9 cellular contexts compared by ENCODE assay signal in the genomic region with DNA sequence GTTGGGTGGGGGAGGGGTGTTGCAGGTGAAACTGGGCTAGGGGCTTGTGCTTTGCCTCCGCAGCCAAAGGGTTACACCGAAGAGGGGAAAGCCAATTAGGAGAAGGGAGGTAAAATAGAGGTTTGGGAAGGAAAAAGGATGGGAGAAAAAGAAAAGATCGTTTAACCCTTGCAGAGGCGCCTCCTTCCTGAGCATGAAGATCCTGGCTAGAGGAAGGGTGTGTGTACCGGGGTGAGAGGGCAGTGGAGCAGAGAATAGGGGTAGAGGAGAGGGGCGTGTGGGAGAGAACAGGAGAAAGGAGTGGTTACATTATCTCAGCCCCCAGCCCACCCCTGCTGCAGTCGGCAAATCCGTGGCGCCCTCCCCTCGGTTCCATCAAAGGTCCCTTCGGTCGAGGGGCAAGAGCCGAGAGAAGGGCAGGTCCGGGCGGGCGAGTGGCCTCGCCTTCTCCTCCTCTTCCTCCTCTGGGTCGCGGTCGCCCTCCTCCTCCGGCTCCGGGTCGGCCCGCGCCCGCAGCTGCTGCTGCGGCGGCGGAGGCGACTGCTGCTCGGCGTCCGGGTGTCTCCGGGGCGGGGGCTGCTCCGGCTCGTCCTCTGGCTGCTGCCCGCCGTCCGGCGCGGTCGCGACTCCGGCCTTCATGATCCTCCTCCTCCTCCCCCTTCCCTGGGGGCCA. TPM values are rescaled to one million over a fixed set of nuclear protein-coding genes. Genes with fewer than 3 reads are reported as not detected.
DNase-seq lines count a peak whose midpoint lies in the region; ATAC-seq and TF ChIP-seq lines count a peak whose summit lies in the region.
"Had no signal": no experiment of that assay in that cellular context is flagged by ENCODE, and none has a peak within 500 bp of the region (broad histone marks: within the 10 kb centered on the region; RNA-seq: fewer than 3 reads in every experiment).

No MANE protein-coding gene starts in this region.

- no peak overlapping the region for H3T11ph ChIP-seq in H9 (ENCODE audit: low read length)

- no peaks in the 10 kb centered on the region for H3K79me1 ChIP-seq in H9 (ENCODE audit: insufficient read depth, low read depth, low read length, poor library complexity, severe bottlenecking)

- H3K4me2 ChIP-seq in H9 (ENCODE audit: insufficient read depth, insufficient read length, low read length): peak overlapping the region; percentile 96
- H3K4me2 ChIP-seq in mammary epithelial cell (ENCODE audit: insufficient read depth, low read depth, low read length): peak overlapping the region; percentile 95

- H2BK20ac ChIP-seq in H9 (ENCODE audit: low read depth, low read length, poor library complexity, severe bottlenecking): no peak overlapping the region

- no peak overlapping the region for H3K4ac ChIP-seq in H9 (ENCODE audit: low read depth, low read length)

- H3K18ac ChIP-seq in H9 (ENCODE audit: insufficient read length, low read depth, low read length): no peak overlapping the region

- intact Hi-C loops in mammary epithelial cell (cut with micrococcal nuclease) (no loop called here), lower lobe of right lung (cut with DNase I) (no loop called here)

- peaks cover 67% of the 10 kb centered on the region for H3K27me3 Mint-ChIP-seq in H9 (ENCODE audit: low read depth)

- H2AFZ ChIP-seq in H9 (ENCODE audit: low read length) (no peak overlapping the region), mammary epithelial cell (ENCODE audit: low read depth, low read length) (peak overlapping the region; percentile 52)

- H3K79me2 ChIP-seq in H9 (ENCODE audit: insufficient read depth, low read length) (no peaks in the 10 kb centered on the region), mammary epithelial cell (ENCODE audit: insufficient read depth, low read length) (no peaks in the 10 kb centered on the region)

- H3K9me3 ChIP-seq in H9 (ENCODE audit: control insufficient read depth, low read depth, low read length) (no peaks in the 10 kb centered on the region), mammary epithelial cell (replicated peaks; ENCODE audit: insufficient read depth, low read length) (no peaks in the 10 kb centered on the region), lower lobe of right lung (no peaks in the 10 kb centered on the region)

- H3K14ac ChIP-seq in H9 (ENCODE audit: insufficient read depth, low read length): 0 out of 2 replicates have a peak overlapping the region, but pooled peaks have one; percentile 11

- H3K9me3 Mint-ChIP-seq in H9: no peaks in the 10 kb centered on the region

- BruUV-seq in mammary epithelial cell (replicated peaks; lab: Mats Ljungman, UMichigan): no TSS peak

- H3K23me2 ChIP-seq in H9 (ENCODE audit: insufficient read length, low read depth, low read length, poor library complexity, severe bottlenecking): peaks cover 20% of the 10 kb centered on the region

- DNase-seq in AG08396 (ENCODE audit: low spot score) (peak; percentile 61), H9 (peak; percentile 42), mammary epithelial cell (no peak), lower lobe of right lung (no peak), foreskin melanocyte (no peak), NCI-H1930 (lab: John Stamatoyannopoulos, UW) (no peak), NK-92 (lab: John Stamatoyannopoulos, UW; ENCODE audit: unreplicated experiment) (no peak)
- no peak for DNase-seq in activated CD4-positive, alpha-beta T cell treated with anti-CD3 and anti-CD28 coated beads for 1 hour
- DNase-seq: activated gamma-delta T cell treated with Interleukin-2 at 50 U/mL for 16 hours had no signal

- H2BK120ac ChIP-seq in H9 (ENCODE audit: low read depth, low read length, poor library complexity, severe bottlenecking): no peak overlapping the region

- no peak overlapping the region for H4K5ac ChIP-seq in H9 (ENCODE audit: insufficient read length, low read depth, low read length)

- in situ Hi-C loops in mammary epithelial cell (cut with MboI; ENCODE audit: low sequenced_read_pairs in 2 of 2): no loop called here

- H3K9ac ChIP-seq in H9 (ENCODE audit: extremely low read depth, insufficient read length, low read length) (no peak overlapping the region), mammary epithelial cell (ENCODE audit: insufficient read depth, low read length) (no peak overlapping the region)

- peaks cover 6% of the 10 kb centered on the region; the same call in 1 of the 2 replicates for H3K27me3 ChIP-seq in H9 (ENCODE audit: insufficient read depth, low read length)
- peaks cover 12% of the 10 kb centered on the region for H3K27me3 ChIP-seq in mammary epithelial cell (ENCODE audit: insufficient read depth, low read length)
- H3K27me3 ChIP-seq in lower lobe of right lung (ENCODE audit: low read depth): peaks cover 57% of the 10 kb centered on the region

- peak overlapping the region; percentile 72 to 92 for H3K4me3 Mint-ChIP-seq in H9

- H3K4me3 ChIP-seq in mammary epithelial cell (replicated peaks in 1 of 3; ENCODE audit: insufficient read depth in 1 of 3, low read depth in 2 of 3, low read length in 3 of 3) (peak overlapping the region; percentile 44 to 53 (median 47)), lower lobe of right lung (peak overlapping the region; percentile 23)

- H3K4me1 ChIP-seq in H9 (ENCODE audit: insufficient read depth, low read length): peaks cover 5% of the 10 kb centered on the region; the same call in 1 of the 2 replicates
- H3K4me1 ChIP-seq in mammary epithelial cell (ENCODE audit: insufficient read depth, low read length): peaks cover 27% of the 10 kb centered on the region
- peaks cover 19% of the 10 kb centered on the region for H3K4me1 ChIP-seq in lower lobe of right lung

- H2BK15ac ChIP-seq in H9 (ENCODE audit: low read depth, low read length): no peak overlapping the region

- H3K27ac ChIP-seq in H9 (ENCODE audit: insufficient read length, low read depth, low read length): no peak overlapping the region
- no peak overlapping the region for H3K27ac ChIP-seq in mammary epithelial cell (ENCODE audit: insufficient read depth, low read depth, low read length)
- no peak overlapping the region for H3K27ac ChIP-seq in lower lobe of right lung

- CTCF ChIA-PET in mammary epithelial cell (lab: Charles Lee; ENCODE audit: low non-redundant PET): interaction anchor here (0.9 kb wide), 1 partner anchor 670 kb away, joined by 3 read pairs; no protein-coding TSS in a partner anchor

- H3K4me1 Mint-ChIP-seq in H9: peaks cover 25 to 41% of the 10 kb centered on the region in 2 experiments

- H2AK5ac ChIP-seq in H9 (ENCODE audit: insufficient read length, low read length): no peak overlapping the region

- no peak overlapping the region for H4K91ac ChIP-seq in H9 (ENCODE audit: insufficient read length, low read depth, low read length)

- H4K20me1 ChIP-seq in H9 (ENCODE audit: control insufficient read depth, insufficient read depth, insufficient read length) (no peaks in the 10 kb centered on the region), mammary epithelial cell (ENCODE audit: insufficient read depth, low read length) (no peaks in the 10 kb centered on the region)

- H2BK5ac ChIP-seq in H9 (ENCODE audit: insufficient read length, low read length): no peak overlapping the region

- no CpG with 5 or more reads among the region's 45 CpGs for WGBS in H9 (ENCODE audit: extremely low coverage, insufficient read length, low lambda C conversion rate)
- WGBS in mammary epithelial cell (ENCODE audit: low coverage, missing lambda C conversion rate): 4% methylated on average over 29 of the region's 45 CpGs

- dilution Hi-C loops in mammary epithelial cell (cut with HindIII; ENCODE audit: low sequenced_read_pairs): no loop called here

- TF ChIP-seq CTCF in H9 (conservative IDR thresholded peaks at IDR 0.05) (no peak), mammary epithelial cell (conservative IDR thresholded peaks at IDR 0.05 in 1 of 2, IDR thresholded peaks at IDR 0.05 in 1 of 2; ENCODE audit: extremely low read depth in 1 of 2, insufficient read depth in 1 of 2, low read depth in 1 of 2, low read length in 2 of 2) (no peak), lower lobe of right lung (IDR thresholded peaks at IDR 0.05) (no peak)

- H3K23ac ChIP-seq in H9 (ENCODE audit: insufficient read length, low read depth, low read length): no peak overlapping the region

- H3K36me3 ChIP-seq in mammary epithelial cell (ENCODE audit: insufficient read depth, low read length): no peaks in the 10 kb centered on the region
- H3K36me3 ChIP-seq in lower lobe of right lung: no peaks in the 10 kb centered on the region

- no peaks in the 10 kb centered on the region for H3K36me3 Mint-ChIP-seq in H9 (ENCODE audit: insufficient read depth in 1 of 3, low read depth in 3 of 3)

- H3K27ac Mint-ChIP-seq in H9: peak overlapping the region in 1 of 3 experiments; percentile 73; a peak in 2 of 7 replicates

- ATAC-seq in lower lobe of right lung: no peak

- no peak overlapping the region for H3K56ac ChIP-seq in H9 (ENCODE audit: insufficient read length, low read depth, low read length)

- no peak overlapping the region for H4K8ac ChIP-seq in H9 (replicated peaks; ENCODE audit: insufficient read length, low read depth, low read length)

- H2BK12ac ChIP-seq in H9 (ENCODE audit: insufficient read length, low read depth, low read length): no peak overlapping the region

RNA-seq across cellular contexts. Expression of a gene that starts 1.2 kb away (rescaled TPM):
- total RNA-seq in H9 (2021) (0.26 and 0.33 TPM in 2 replicates), mammary epithelial cell (1 to 10 TPM in 1 of 2 donors, under 1 TPM in 1; under 0.01 to 4.6 TPM), lower lobe of right lung (0.12 TPM)
- 1.5 TPM for polyA plus RNA-seq in mammary epithelial cell
- polyA minus RNA-seq in mammary epithelial cell: 2.2 TPM

RNA-seq across cellular contexts. Expression of a gene that starts 41.2 kb away (rescaled TPM):
- total RNA-seq in H9 (2021): 15.6 and 16.5 TPM in 2 replicates
- 10 to 100 TPM; 12.8 to 25.8 TPM for total RNA-seq in mammary epithelial cell
- 24.6 TPM for polyA plus RNA-seq in mammary epithelial cell
- 50.1 TPM for polyA minus RNA-seq in mammary epithelial cell
- total RNA-seq in lower lobe of right lung: 19.0 TPM

Comparison
In these comparisons a context has a peak if more than half of its experiments do, and no peak if none do; other contexts are left out.
1. DNase-seq: peak in AG08396 (single experiment) and H9 (single experiment); none in mammary epithelial cell (single experiment), lower lobe of right lung (single experiment), foreskin melanocyte (single experiment), NCI-H1930 (0 of 2), activated CD4-positive, alpha-beta T cell treated with anti-CD3 and anti-CD28 coated beads for 1 hour (single experiment) and NK-92 (single experiment).